In genomic region chr6:135506270-135506997, GRCh38 we compare ENCODE assay signal across 9 cellular contexts. TPM values are rescaled to one million over a fixed set of nuclear protein-coding genes. Genes with fewer than 3 reads are reported as not detected.
DNase-seq lines count a peak whose midpoint lies in the region; ATAC-seq, FAIRE-seq and TF ChIP-seq lines count a peak whose summit lies in the region.
"Had no signal": no experiment of that assay in that cellular context is flagged by ENCODE, and none has a peak within 500 bp of the region (broad histone marks: within the 10 kb centered on the region; RNA-seq: fewer than 3 reads in every experiment).

No MANE protein-coding gene starts in this region.

- H3K4me3 Mint-ChIP-seq in CD4-positive, CD25-positive, alpha-beta regulatory T cell = no peak overlapping the region
- H3K4me3 Mint-ChIP-seq: T-helper 1 cell treated with Interleukin-12 subunit alpha and Interleukin-12 subunit beta and Interleukin-4 antibody, amounts not matched to agents 30 μg/mL and 1 μg/mL, for 36 hours had no signal

- H3K27ac Mint-ChIP-seq in CD4-positive, CD25-positive, alpha-beta regulatory T cell = no peak overlapping the region
- H3K27ac Mint-ChIP-seq: T-helper 1 cell treated with Interleukin-12 subunit alpha and Interleukin-12 subunit beta and Interleukin-4 antibody, amounts not matched to agents 30 μg/mL and 1 μg/mL, for 36 hours had no signal

- ATAC-seq in CD4-positive, CD25-positive, alpha-beta regulatory T cell (ENCODE audit: low read depth in 2 of 2) = peak; percentile 71 to 80
- ATAC-seq in HG02884 (IDR thresholded peaks at IDR 0.05; ENCODE audit: unreplicated experiment) = peak; percentile 79

- H3K36me3 Mint-ChIP-seq in CD4-positive, CD25-positive, alpha-beta regulatory T cell = no peaks in the 10 kb centered on the region

- no peaks in the 10 kb centered on the region for H3K9me3 ChIP-seq in CD4-positive, CD25-positive, alpha-beta regulatory T cell (ENCODE audit: control insufficient read depth in 2 of 2, low read length in 2 of 2)
- H3K9me3 ChIP-seq in small intestine (ENCODE audit: control insufficient read depth, low read depth) = no peaks in the 10 kb centered on the region

- H3K27ac ChIP-seq in CD4-positive, CD25-positive, alpha-beta regulatory T cell (ENCODE audit: insufficient read depth, low read length, poor library complexity, severe bottlenecking) = no peak overlapping the region
- H3K27ac ChIP-seq in VCaP = no peak overlapping the region
- no peak overlapping the region for H3K27ac ChIP-seq in small intestine (ENCODE audit: low read depth in 1 of 2, low read length in 1 of 2)

- H3K4me3 ChIP-seq in CD4-positive, CD25-positive, alpha-beta regulatory T cell (ENCODE audit: low read depth, low read length) = peak overlapping the region; percentile 23
- H3K4me3 ChIP-seq in small intestine (ENCODE audit: low read depth in 1 of 2, low read length in 2 of 2) = no peak overlapping the region

- WGBS in small intestine, 3 donors = 41 to 57% (median 46%) methylated on average over 4 of the region's 4 CpGs

- peak; percentile 82 for FAIRE-seq in GM18507 (lab: Jason Lieb, UNC)
- FAIRE-seq in small intestine (lab: Jason Lieb, UNC) = peak; percentile 59

- H3K36me3 ChIP-seq in CD4-positive, CD25-positive, alpha-beta regulatory T cell (ENCODE audit: control insufficient read depth, insufficient read depth, low read length) = no peaks in the 10 kb centered on the region
- H3K36me3 ChIP-seq in small intestine (ENCODE audit: control insufficient read depth in 2 of 2, insufficient read depth in 2 of 2, low read length in 2 of 2) = no peaks in the 10 kb centered on the region

- H3K9me3 Mint-ChIP-seq in CD4-positive, CD25-positive, alpha-beta regulatory T cell = no peaks in the 10 kb centered on the region
- H3K9me3 Mint-ChIP-seq: T-helper 1 cell treated with Interleukin-12 subunit alpha and Interleukin-12 subunit beta and Interleukin-4 antibody, amounts not matched to agents 30 μg/mL and 1 μg/mL, for 36 hours had no signal

- no peaks in the 10 kb centered on the region for H3K27me3 Mint-ChIP-seq in CD4-positive, CD25-positive, alpha-beta regulatory T cell

- H3K4me1 ChIP-seq in CD4-positive, CD25-positive, alpha-beta regulatory T cell (ENCODE audit: control insufficient read depth, insufficient read depth, low read length, poor library complexity, severe bottlenecking) = no peaks in the 10 kb centered on the region
- no peaks in the 10 kb centered on the region for H3K4me1 ChIP-seq in small intestine (ENCODE audit: control insufficient read depth in 2 of 2, insufficient read depth in 1 of 2, low read depth in 1 of 2, low read length in 1 of 2)

- peak in 2 of 3 donors; percentile 47 to 67 for DNase-seq in CD4-positive, CD25-positive, alpha-beta regulatory T cell
- peak; percentile 4 for DNase-seq in GM18507 (ENCODE audit: extremely low spot score, insufficient read length, low read depth)
- peak; percentile 59 for DNase-seq in NCI-H146 treated with DMSO at 0.1 percent for 48 hours (lab: John Stamatoyannopoulos, UW; ENCODE audit: unreplicated experiment)
- peak; percentile 27 for DNase-seq in germinal center (ENCODE audit: low spot score)
- DNase-seq in small intestine = peak; percentile 55
- no peak for DNase-seq in activated naive CD4-positive, alpha-beta T cell (lab: John Stamatoyannopoulos, UW)

- TF ChIP-seq CTCF in VCaP (conservative IDR thresholded peaks at IDR 0.05) = peak; percentile 54

- no peaks in the 10 kb centered on the region for H3K27me3 ChIP-seq in CD4-positive, CD25-positive, alpha-beta regulatory T cell (ENCODE audit: control insufficient read depth, insufficient read depth, low read length)
- H3K27me3 ChIP-seq in small intestine (ENCODE audit: control insufficient read depth in 2 of 2, insufficient read depth in 2 of 2, low read length in 2 of 2) = no peaks in the 10 kb centered on the region

- H3K4me1 Mint-ChIP-seq in CD4-positive, CD25-positive, alpha-beta regulatory T cell = peaks cover 0 to 4% (median 2%) of the 10 kb centered on the region in 4 donors

RNA-seq across cellular contexts. Expression of gene AHI1, which starts 8.9 kb away (rescaled TPM):
- 12.9 TPM for total RNA-seq in CD4-positive, CD25-positive, alpha-beta regulatory T cell
- 1 to 10 TPM; 1.3 to 3.4 (median 2.0) TPM for polyA plus RNA-seq in CD4-positive, CD25-positive, alpha-beta regulatory T cell
- polyA plus RNA-seq in small intestine = 1 to 10 TPM; 1.1 to 6.7 (median 3.4) TPM

Comparison
In these comparisons a context has a peak if more than half of its experiments do, and no peak if none do; other contexts are left out.
1. DNase-seq: peak in CD4-positive, CD25-positive, alpha-beta regulatory T cell (2 of 3), GM18507 (single experiment), NCI-H146 treated with DMSO at 0.1 percent for 48 hours (single experiment), germinal center (single experiment) and small intestine (single experiment); none in activated naive CD4-positive, alpha-beta T cell (0 of 4).